2 cellular contexts compared by ENCODE assay signal in genomic region chr3:141341536-141341935, GRCh38.
TF ChIP-seq lines count a peak whose summit lies in the region.

No MANE protein-coding gene starts in this region.

TF ChIP-seq in HepG2, 621 proteins besides CTCF, POLR2A, EP300 and RAD21:
- no peak for TF ChIP-seq MXD4 (CRISPR knock-in tag; IDR thresholded peaks at IDR 0.05)
- peak; percentile 37; the same call in 1 of the 2 replicates for TF ChIP-seq CREB1 (IDR thresholded peaks at IDR 0.05)
- no peak for TF ChIP-seq CREB1 (CRISPR knock-in tag; IDR thresholded peaks at IDR 0.05)
- peak; percentile 42 for TF ChIP-seq ATF7 (IDR thresholded peaks at IDR 0.05)
- no peak for TF ChIP-seq ATF7 (CRISPR knock-in tag; IDR thresholded peaks at IDR 0.05)

TF ChIP-seq in IMR-90, 13 proteins besides CTCF, POLR2A, EP300 and RAD21:
- TF ChIP-seq CEBPB (IDR thresholded peaks at IDR 0.05; ENCODE audit: low read depth, low read length) (no peak), MAZ (IDR thresholded peaks at IDR 0.05; ENCODE audit: borderline replicate concordance, low read depth, low read length) (no peak), RFX5 (IDR thresholded peaks at IDR 0.05; ENCODE audit: low read depth, low read length) (no peak), MAFK (IDR thresholded peaks at IDR 0.05; ENCODE audit: low read depth, low read length) (no peak), CHD1 (IDR thresholded peaks at IDR 0.05; ENCODE audit: low read depth, low read length) (no peak), ELK1 (IDR thresholded peaks at IDR 0.05; ENCODE audit: borderline replicate concordance, low read depth, low read length) (no peak), FOS (IDR thresholded peaks at IDR 0.05; ENCODE audit: low read depth, low read length) (no peak), NFE2L2 (IDR thresholded peaks at IDR 0.05; ENCODE audit: low read depth, low read length) (no peak), MXI1 (IDR thresholded peaks at IDR 0.05; ENCODE audit: borderline replicate concordance, low read depth, low read length) (no peak), BHLHE40 (IDR thresholded peaks at IDR 0.05; ENCODE audit: low read depth, low read length) (no peak), USF2 (IDR thresholded peaks at IDR 0.05; ENCODE audit: low read depth, low read length) (no peak)
TF ChIP-seq in IMR-90: peak in this region for 0.
